27 cellular contexts compared by ENCODE assay signal in genomic region chr7:101357433-101357832, GRCh38. TPM values are rescaled to one million over a fixed set of nuclear protein-coding genes. Genes with fewer than 3 reads are reported as not detected.
"Had no signal": no experiment of that assay in that cellular context is flagged by ENCODE, and none has a peak within 500 bp of the region (broad histone marks: within the 10 kb centered on the region; RNA-seq: fewer than 3 reads in every experiment).

No MANE protein-coding gene starts in this region.

- H3K27ac Mint-ChIP-seq: effector memory CD8-positive, alpha-beta T cell; immature natural killer cell; memory B cell; naive thymus-derived CD4-positive, alpha-beta T cell; progenitor cell of endocrine pancreas; stimulated activated effector memory CD8-positive, alpha-beta T cell treated with anti-CD3 and anti-CD28 coated beads, Interleukin-12 subunit alpha, Interleukin-12 subunit beta, amount 100 ng/mL, for 72 hours had no signal

- H3K4me1 ChIP-seq: pancreas had no signal

- FAIRE-seq: endometrium, keratinocyte, pancreas had no signal

- H3K4me1 Mint-ChIP-seq: memory B cell had no signal

- H3K36me3 ChIP-seq: esophagus squamous epithelium, pancreas, stomach, thyroid gland had no signal

- H3K9me3 Mint-ChIP-seq: effector memory CD8-positive, alpha-beta T cell; immature natural killer cell; memory B cell; stimulated activated effector memory CD8-positive, alpha-beta T cell treated with anti-CD3 and anti-CD28 coated beads, Interleukin-12 subunit alpha, Interleukin-12 subunit beta, amount 100 ng/mL, for 72 hours had no signal

- H3K27me3 Mint-ChIP-seq: progenitor cell of endocrine pancreas had no signal

- ATAC-seq: effector memory CD8-positive, alpha-beta T cell; left ventricle myocardium superior; naive thymus-derived CD4-positive, alpha-beta T cell; pancreas; sciatic nerve; stimulated activated effector memory CD8-positive, alpha-beta T cell treated with anti-CD3 and anti-CD28 coated beads, Interleukin-12 subunit alpha, Interleukin-12 subunit beta, amount 100 ng/mL, for 72 hours had no signal

- H3K4me3 Mint-ChIP-seq: effector memory CD8-positive, alpha-beta T cell; immature natural killer cell; memory B cell; naive thymus-derived CD4-positive, alpha-beta T cell; stimulated activated effector memory CD8-positive, alpha-beta T cell treated with anti-CD3 and anti-CD28 coated beads, Interleukin-12 subunit alpha, Interleukin-12 subunit beta, amount 100 ng/mL, for 72 hours had no signal

- H3K27me3 ChIP-seq: pancreas, thyroid gland had no signal

- DNase-seq: effector memory CD8-positive, alpha-beta T cell; erythroblast; esophagus squamous epithelium; foreskin melanocyte; hypothalamus; immature natural killer cell; left ventricle myocardium superior; midbrain; naive thymus-derived CD4-positive, alpha-beta T cell; occipital lobe; stimulated activated CD4-positive, alpha-beta T cell treated with anti-CD3 and anti-CD28 coated beads, Interleukin-2, amount 100 ng/mL, for 24 hours; stimulated activated CD4-positive, alpha-beta T cell treated with anti-CD3 and anti-CD28 coated beads, Interleukin-4, amount 100 ng/mL, for 24 hours; stimulated activated naive CD4-positive, alpha-beta T cell treated with Interleukin-2 at 50 U/mL for 16 hours; stomach; thyroid gland; trophoblast cell had no signal

- H3K27ac ChIP-seq: coronary artery, esophagus squamous epithelium, pancreas, stomach, thyroid gland had no signal

- H3K4me3 ChIP-seq: coronary artery, esophagus squamous epithelium, lung, pancreas, stomach, thyroid gland had no signal

- H3K36me3 Mint-ChIP-seq: memory B cell; naive thymus-derived CD4-positive, alpha-beta T cell; stimulated activated effector memory CD8-positive, alpha-beta T cell treated with anti-CD3 and anti-CD28 coated beads, Interleukin-12 subunit alpha, Interleukin-12 subunit beta, amount 100 ng/mL, for 72 hours had no signal

- H3K9me3 ChIP-seq: esophagus squamous epithelium, pancreas, stomach, thyroid gland had no signal

RNA-seq across cellular contexts. Expression of gene COL26A1, which starts 5.2 kb away (rescaled TPM):
- total RNA-seq: dermis microvascular lymphatic vessel endothelial cell, esophagus squamous epithelium, left ventricle myocardium superior, subcutaneous adipose tissue, thyroid gland had no signal
- polyA plus RNA-seq: immature natural killer cell; keratinocyte; naive thymus-derived CD4-positive, alpha-beta T cell had no signal
